21 cellular contexts compared by ENCODE assay signal in the genomic region with DNA sequence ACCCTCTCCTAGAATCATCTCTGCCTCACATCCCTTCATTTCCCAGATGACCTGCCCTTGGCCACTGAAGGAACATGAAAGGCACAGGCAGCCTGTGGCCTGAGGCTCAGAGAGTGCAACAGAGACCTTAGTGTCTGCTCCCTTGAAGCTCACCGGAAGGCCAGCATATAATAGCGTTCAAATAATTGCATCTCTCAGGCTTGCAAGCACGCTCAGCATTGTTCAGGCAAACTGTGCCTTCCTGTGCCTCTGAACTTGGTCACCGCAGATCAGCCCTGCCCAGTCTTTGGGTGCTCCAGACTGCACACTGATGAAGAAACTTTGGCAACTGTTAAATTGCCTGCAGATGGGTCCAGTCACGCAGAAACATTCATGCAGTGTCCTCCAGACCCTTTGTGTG.
"Had no signal": no experiment of that assay in that cellular context is flagged by ENCODE, and none has a peak within 500 bp of the region (broad histone marks: within the 10 kb centered on the region; RNA-seq: fewer than 3 reads in every experiment).

No MANE protein-coding gene starts in this region.

- DNase-seq: activated CD4-positive, alpha-beta T cell treated with anti-CD3 and anti-CD28 coated beads for 4 hours; activated CD4-positive, alpha-beta T cell treated with anti-CD3 and anti-CD28 coated beads, Interleukin-2, amount 50 U/mL, for 48 hours; activated CD8-positive, alpha-beta memory T cell treated with anti-CD3 and anti-CD28 coated beads, Interleukin-2, amount 50 U/mL, for 4 hours; activated effector memory CD4-positive, alpha-beta T cell treated with anti-CD3 and anti-CD28 coated beads, Interleukin-2, amount 50 U/mL, for 16 hours; activated naive CD4-positive, alpha-beta T cell treated with anti-CD3 and anti-CD28 coated beads for 36 hours; activated naive CD8-positive, alpha-beta T cell treated with anti-CD3 and anti-CD28 coated beads for 36 hours; activated T-cell treated with anti-CD3 and anti-CD28 coated beads, Interleukin-2, amount 50 U/mL, for 1 hour; central memory CD4-positive, alpha-beta T cell; glutamatergic neuron; left cardiac atrium; left ventricle myocardium superior; ovary; psoas muscle; stimulated activated CD4-positive, alpha-beta T cell treated with anti-CD3 and anti-CD28 coated beads, Interleukin-15, amount 100 ng/mL, for 24 hours; stimulated activated naive CD4-positive, alpha-beta T cell; T-helper 1 cell had no signal

- H3K27me3 ChIP-seq: ascending aorta, ovary, right atrium auricular region, suprapubic skin, tibial nerve had no signal

- H3K36me3 ChIP-seq: ascending aorta, ovary, right atrium auricular region, suprapubic skin, tibial nerve had no signal

- H3K9me3 ChIP-seq: ascending aorta, ovary, psoas muscle, right atrium auricular region, suprapubic skin, tibial nerve had no signal

- H3K27ac ChIP-seq: ascending aorta, ovary, psoas muscle, right atrium auricular region, suprapubic skin, VCaP had no signal

- H3K4me1 ChIP-seq: ascending aorta, psoas muscle, right atrium auricular region had no signal

- H3K4me3 ChIP-seq: ascending aorta, ovary, psoas muscle, right atrium auricular region, suprapubic skin, tibial nerve had no signal
